Comparison of ENCODE assay signal across 1 cellular context in genomic region chr11:73950869-73951710, GRCh38.
TF ChIP-seq lines count a peak whose summit lies in the region.

Gene DNAJB13, plus strand, starts transcription at chr11:73951026. Its CDS starts 44 bp downstream, at chr11:73951070.

TF ChIP-seq in HepG2, 621 proteins besides CTCF, POLR2A, EP300 and RAD21 (continued from another document and continues in another):
- TF ChIP-seq ELF1 (CRISPR knock-in tag; IDR thresholded peaks at IDR 0.05) (peak; percentile 59), ZNF546 (CRISPR knock-in tag; conservative IDR thresholded peaks at IDR 0.05) (no peak), FOXO4 (CRISPR knock-in tag; conservative IDR thresholded peaks at IDR 0.05) (no peak), JDP2 (CRISPR knock-in tag; IDR thresholded peaks at IDR 0.05; ENCODE audit: borderline replicate concordance) (no peak), ZNF124 (CRISPR knock-in tag; IDR thresholded peaks at IDR 0.05) (no peak), FOXM1 (CRISPR knock-in tag; IDR thresholded peaks at IDR 0.05) (no peak), ZMYM2 (CRISPR knock-in tag; IDR thresholded peaks at IDR 0.05) (0 out of 2 replicates have a peak, but pooled peaks have one; percentile 46), SATB2 (CRISPR knock-in tag; IDR thresholded peaks at IDR 0.05) (no peak), PITX1 (CRISPR knock-in tag; IDR thresholded peaks at IDR 0.05) (0 out of 2 replicates have a peak, but pooled peaks have one; percentile 47), GATAD1 (CRISPR knock-in tag; IDR thresholded peaks at IDR 0.05) (no peak), TGIF2 (CRISPR knock-in tag; IDR thresholded peaks at IDR 0.05) (no peak), CC2D1A (CRISPR knock-in tag; IDR thresholded peaks at IDR 0.05) (no peak), KAT8 (CRISPR knock-in tag; IDR thresholded peaks at IDR 0.05) (no peak), REXO4 (CRISPR knock-in tag; IDR thresholded peaks at IDR 0.05; ENCODE audit: borderline replicate concordance) (no peak), MXD4 (CRISPR knock-in tag; IDR thresholded peaks at IDR 0.05) (no peak; the same call in 1 of the 2 replicates), ETV6 (CRISPR knock-in tag; conservative IDR thresholded peaks at IDR 0.05) (no peak), ZNF790 (CRISPR knock-in tag; IDR thresholded peaks at IDR 0.05; ENCODE audit: borderline replicate concordance) (no peak), RARG (CRISPR knock-in tag; IDR thresholded peaks at IDR 0.05; ENCODE audit: low read depth) (no peak), NR2F1 (CRISPR knock-in tag; IDR thresholded peaks at IDR 0.05) (no peak), DR1 (CRISPR knock-in tag; IDR thresholded peaks at IDR 0.05) (no peak), CSRNP2 (CRISPR knock-in tag; conservative IDR thresholded peaks at IDR 0.05; ENCODE audit: low read depth) (no peak), ZNF235 (CRISPR knock-in tag; IDR thresholded peaks at IDR 0.05; ENCODE audit: borderline replicate concordance) (no peak), GRHL1 (CRISPR knock-in tag; conservative IDR thresholded peaks at IDR 0.05) (no peak), TERF1 (CRISPR knock-in tag; IDR thresholded peaks at IDR 0.05) (no peak), ZNF609 (CRISPR knock-in tag; IDR thresholded peaks at IDR 0.05; ENCODE audit: borderline replicate concordance) (no peak), POGZ (CRISPR knock-in tag; IDR thresholded peaks at IDR 0.05) (no peak), NFE2L1 (CRISPR knock-in tag; IDR thresholded peaks at IDR 0.05; ENCODE audit: borderline replicate concordance) (no peak), SSRP1 (CRISPR knock-in tag; IDR thresholded peaks at IDR 0.05) (no peak), ZNF446 (CRISPR knock-in tag; IDR thresholded peaks at IDR 0.05) (no peak), NKX3-1 (CRISPR knock-in tag; IDR thresholded peaks at IDR 0.05) (no peak), STAT5B (CRISPR knock-in tag; IDR thresholded peaks at IDR 0.05) (no peak), ZNF33B (CRISPR knock-in tag; IDR thresholded peaks at IDR 0.05) (no peak), TEAD3 (CRISPR knock-in tag; optimal IDR thresholded peaks at IDR 0.05; ENCODE audit: borderline replicate concordance) (peak; percentile 51)
- TF ChIP-seq, protein P1, sequence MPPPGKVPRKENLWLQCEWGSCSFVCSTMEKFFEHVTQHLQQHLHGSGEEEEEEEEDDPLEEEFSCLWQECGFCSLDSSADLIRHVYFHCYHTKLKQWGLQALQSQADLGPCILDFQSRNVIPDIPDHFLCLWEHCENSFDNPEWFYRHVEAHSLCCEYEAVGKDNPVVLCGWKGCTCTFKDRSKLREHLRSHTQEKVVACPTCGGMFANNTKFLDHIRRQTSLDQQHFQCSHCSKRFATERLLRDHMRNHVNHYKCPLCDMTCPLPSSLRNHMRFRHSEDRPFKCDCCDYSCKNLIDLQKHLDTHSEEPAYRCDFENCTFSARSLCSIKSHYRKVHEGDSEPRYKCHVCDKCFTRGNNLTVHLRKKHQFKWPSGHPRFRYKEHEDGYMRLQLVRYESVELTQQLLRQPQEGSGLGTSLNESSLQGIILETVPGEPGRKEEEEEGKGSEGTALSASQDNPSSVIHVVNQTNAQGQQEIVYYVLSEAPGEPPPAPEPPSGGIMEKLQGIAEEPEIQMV (CRISPR knock-in tag; IDR thresholded peaks at IDR 0.05; ENCODE audit: low read depth) = no peak
- TF ChIP-seq, protein P2, sequence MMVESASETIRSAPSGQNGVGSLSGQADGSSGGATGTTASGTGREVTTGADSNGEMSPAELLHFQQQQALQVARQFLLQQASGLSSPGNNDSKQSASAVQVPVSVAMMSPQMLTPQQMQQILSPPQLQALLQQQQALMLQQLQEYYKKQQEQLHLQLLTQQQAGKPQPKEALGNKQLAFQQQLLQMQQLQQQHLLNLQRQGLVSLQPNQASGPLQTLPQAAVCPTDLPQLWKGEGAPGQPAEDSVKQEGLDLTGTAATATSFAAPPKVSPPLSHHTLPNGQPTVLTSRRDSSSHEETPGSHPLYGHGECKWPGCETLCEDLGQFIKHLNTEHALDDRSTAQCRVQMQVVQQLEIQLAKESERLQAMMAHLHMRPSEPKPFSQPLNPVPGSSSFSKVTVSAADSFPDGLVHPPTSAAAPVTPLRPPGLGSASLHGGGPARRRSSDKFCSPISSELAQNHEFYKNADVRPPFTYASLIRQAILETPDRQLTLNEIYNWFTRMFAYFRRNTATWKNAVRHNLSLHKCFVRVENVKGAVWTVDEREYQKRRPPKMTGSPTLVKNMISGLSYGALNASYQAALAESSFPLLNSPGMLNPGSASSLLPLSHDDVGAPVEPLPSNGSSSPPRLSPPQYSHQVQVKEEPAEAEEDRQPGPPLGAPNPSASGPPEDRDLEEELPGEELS (CRISPR knock-in tag; IDR thresholded peaks at IDR 0.05) = no peak
- TF ChIP-seq, protein P3, sequence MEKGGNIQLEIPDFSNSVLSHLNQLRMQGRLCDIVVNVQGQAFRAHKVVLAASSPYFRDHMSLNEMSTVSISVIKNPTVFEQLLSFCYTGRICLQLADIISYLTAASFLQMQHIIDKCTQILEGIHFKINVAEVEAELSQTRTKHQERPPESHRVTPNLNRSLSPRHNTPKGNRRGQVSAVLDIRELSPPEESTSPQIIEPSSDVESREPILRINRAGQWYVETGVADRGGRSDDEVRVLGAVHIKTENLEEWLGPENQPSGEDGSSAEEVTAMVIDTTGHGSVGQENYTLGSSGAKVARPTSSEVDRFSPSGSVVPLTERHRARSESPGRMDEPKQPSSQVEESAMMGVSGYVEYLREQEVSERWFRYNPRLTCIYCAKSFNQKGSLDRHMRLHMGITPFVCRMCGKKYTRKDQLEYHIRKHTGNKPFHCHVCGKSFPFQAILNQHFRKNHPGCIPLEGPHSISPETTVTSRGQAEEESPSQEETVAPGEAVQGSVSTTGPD (CRISPR knock-in tag; IDR thresholded peaks at IDR 0.05) = 0 out of 2 replicates have a peak, but pooled peaks have one; percentile 43
- TF ChIP-seq, protein P4, sequence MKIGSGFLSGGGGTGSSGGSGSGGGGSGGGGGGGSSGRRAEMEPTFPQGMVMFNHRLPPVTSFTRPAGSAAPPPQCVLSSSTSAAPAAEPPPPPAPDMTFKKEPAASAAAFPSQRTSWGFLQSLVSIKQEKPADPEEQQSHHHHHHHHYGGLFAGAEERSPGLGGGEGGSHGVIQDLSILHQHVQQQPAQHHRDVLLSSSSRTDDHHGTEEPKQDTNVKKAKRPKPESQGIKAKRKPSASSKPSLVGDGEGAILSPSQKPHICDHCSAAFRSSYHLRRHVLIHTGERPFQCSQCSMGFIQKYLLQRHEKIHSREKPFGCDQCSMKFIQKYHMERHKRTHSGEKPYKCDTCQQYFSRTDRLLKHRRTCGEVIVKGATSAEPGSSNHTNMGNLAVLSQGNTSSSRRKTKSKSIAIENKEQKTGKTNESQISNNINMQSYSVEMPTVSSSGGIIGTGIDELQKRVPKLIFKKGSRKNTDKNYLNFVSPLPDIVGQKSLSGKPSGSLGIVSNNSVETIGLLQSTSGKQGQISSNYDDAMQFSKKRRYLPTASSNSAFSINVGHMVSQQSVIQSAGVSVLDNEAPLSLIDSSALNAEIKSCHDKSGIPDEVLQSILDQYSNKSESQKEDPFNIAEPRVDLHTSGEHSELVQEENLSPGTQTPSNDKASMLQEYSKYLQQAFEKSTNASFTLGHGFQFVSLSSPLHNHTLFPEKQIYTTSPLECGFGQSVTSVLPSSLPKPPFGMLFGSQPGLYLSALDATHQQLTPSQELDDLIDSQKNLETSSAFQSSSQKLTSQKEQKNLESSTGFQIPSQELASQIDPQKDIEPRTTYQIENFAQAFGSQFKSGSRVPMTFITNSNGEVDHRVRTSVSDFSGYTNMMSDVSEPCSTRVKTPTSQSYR (CRISPR knock-in tag; IDR thresholded peaks at IDR 0.05; ENCODE audit: borderline replicate concordance) = no peak
- TF ChIP-seq, protein P5, sequence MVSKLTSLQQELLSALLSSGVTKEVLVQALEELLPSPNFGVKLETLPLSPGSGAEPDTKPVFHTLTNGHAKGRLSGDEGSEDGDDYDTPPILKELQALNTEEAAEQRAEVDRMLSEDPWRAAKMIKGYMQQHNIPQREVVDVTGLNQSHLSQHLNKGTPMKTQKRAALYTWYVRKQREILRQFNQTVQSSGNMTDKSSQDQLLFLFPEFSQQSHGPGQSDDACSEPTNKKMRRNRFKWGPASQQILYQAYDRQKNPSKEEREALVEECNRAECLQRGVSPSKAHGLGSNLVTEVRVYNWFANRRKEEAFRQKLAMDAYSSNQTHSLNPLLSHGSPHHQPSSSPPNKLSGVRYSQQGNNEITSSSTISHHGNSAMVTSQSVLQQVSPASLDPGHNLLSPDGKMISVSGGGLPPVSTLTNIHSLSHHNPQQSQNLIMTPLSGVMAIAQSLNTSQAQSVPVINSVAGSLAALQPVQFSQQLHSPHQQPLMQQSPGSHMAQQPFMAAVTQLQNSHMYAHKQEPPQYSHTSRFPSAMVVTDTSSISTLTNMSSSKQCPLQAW (CRISPR knock-in tag; IDR thresholded peaks at IDR 0.05) = peak; percentile 55
- TF ChIP-seq, protein P6, sequence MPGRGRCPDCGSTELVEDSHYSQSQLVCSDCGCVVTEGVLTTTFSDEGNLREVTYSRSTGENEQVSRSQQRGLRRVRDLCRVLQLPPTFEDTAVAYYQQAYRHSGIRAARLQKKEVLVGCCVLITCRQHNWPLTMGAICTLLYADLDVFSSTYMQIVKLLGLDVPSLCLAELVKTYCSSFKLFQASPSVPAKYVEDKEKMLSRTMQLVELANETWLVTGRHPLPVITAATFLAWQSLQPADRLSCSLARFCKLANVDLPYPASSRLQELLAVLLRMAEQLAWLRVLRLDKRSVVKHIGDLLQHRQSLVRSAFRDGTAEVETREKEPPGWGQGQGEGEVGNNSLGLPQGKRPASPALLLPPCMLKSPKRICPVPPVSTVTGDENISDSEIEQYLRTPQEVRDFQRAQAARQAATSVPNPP (CRISPR knock-in tag; IDR thresholded peaks at IDR 0.05) = no peak
